Comparison of ENCODE assay signal across 10 cellular contexts in the genomic region with DNA sequence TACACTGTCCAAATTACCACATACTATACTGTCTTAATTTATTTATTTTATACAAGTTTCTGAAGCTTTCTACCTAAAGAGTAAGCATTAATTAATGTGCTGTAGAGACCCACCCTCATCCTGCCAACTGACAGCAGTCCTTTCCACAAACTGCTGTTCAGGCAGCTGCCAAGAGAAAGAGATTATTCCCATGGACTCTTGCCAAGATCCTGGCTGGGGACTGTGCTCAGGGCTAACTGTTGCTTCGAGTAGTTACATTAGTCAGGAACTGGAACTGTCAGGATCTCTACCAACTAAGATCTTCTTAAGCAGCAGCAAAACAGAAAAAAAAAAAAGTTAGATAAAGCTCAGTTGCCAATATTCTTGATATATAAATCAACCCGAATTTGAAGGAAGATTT.
A peak's percentile ranks its signal among the peaks of the same experiment; 100 is the strongest.
DNase-seq lines count a peak whose midpoint lies in the region; ATAC-seq and TF ChIP-seq lines count a peak whose summit lies in the region.
"Had no signal": no experiment of that assay in that cellular context is flagged by ENCODE, and none has a peak within 500 bp of the region (broad histone marks: within the 10 kb centered on the region; RNA-seq: fewer than 3 reads in every experiment).

No MANE protein-coding gene starts in this region.

- H3K27ac Mint-ChIP-seq in glutamatergic neuron (ENCODE audit: unreplicated experiment), result no peak overlapping the region
- H3K27ac Mint-ChIP-seq in activated CD8-positive, alpha-beta memory T cell treated with anti-CD3 and anti-CD28 coated beads, Interleukin-2, amount 10 ng/mL, durations not matched to agents 7 days and 5 days, result no peak overlapping the region
- H3K27ac Mint-ChIP-seq: activated naive CD8-positive, alpha-beta T cell had no signal

- DNase-seq in H4 (ENCODE audit: low spot score) (peak; percentile 80), NCI-H2171 (lab: John Stamatoyannopoulos, UW) (peak; percentile 18), choroid plexus epithelial cell (ENCODE audit: low read depth) (peak; percentile 58), pons (ENCODE audit: low spot score) (peak; percentile 23), cortex of kidney (lab: John Stamatoyannopoulos, UW) (no peak), glutamatergic neuron (no peak)
- no peak for DNase-seq in activated CD8-positive, alpha-beta memory T cell treated with anti-CD3 and anti-CD28 coated beads, Interleukin-2, amount 10 ng/mL, durations not matched to agents 7 days and 5 days
- DNase-seq: NCI-H187 treated with DMSO at 0.1 percent for 48 hours had no signal

- no peak overlapping the region for H3K4me3 ChIP-seq in choroid plexus epithelial cell (ENCODE audit: low read depth, low read length)

- H3K4me3 Mint-ChIP-seq in glutamatergic neuron (ENCODE audit: unreplicated experiment), result no peak overlapping the region
- H3K4me3 Mint-ChIP-seq in activated CD8-positive, alpha-beta memory T cell treated with anti-CD3 and anti-CD28 coated beads, Interleukin-2, amount 10 ng/mL, durations not matched to agents 7 days and 5 days, result no peak overlapping the region
- H3K4me3 Mint-ChIP-seq: activated naive CD8-positive, alpha-beta T cell had no signal

- no peak for TF ChIP-seq CTCF in choroid plexus epithelial cell (conservative IDR thresholded peaks at IDR 0.05; ENCODE audit: low read depth, low read length)
- TF ChIP-seq CTCF in glutamatergic neuron (IDR thresholded peaks at IDR 0.05; ENCODE audit: partially characterized antibody, unreplicated experiment), result no peak

- H3K36me3 Mint-ChIP-seq in glutamatergic neuron (ENCODE audit: unreplicated experiment), result no peaks in the 10 kb centered on the region
- no peaks in the 10 kb centered on the region for H3K36me3 Mint-ChIP-seq in activated CD8-positive, alpha-beta memory T cell treated with anti-CD3 and anti-CD28 coated beads, Interleukin-2, amount 10 ng/mL, durations not matched to agents 7 days and 5 days
- H3K36me3 Mint-ChIP-seq: activated naive CD8-positive, alpha-beta T cell had no signal

- no peaks in the 10 kb centered on the region for H3K27me3 Mint-ChIP-seq in glutamatergic neuron (ENCODE audit: unreplicated experiment)
- H3K27me3 Mint-ChIP-seq in activated CD8-positive, alpha-beta memory T cell treated with anti-CD3 and anti-CD28 coated beads, Interleukin-2, amount 10 ng/mL, durations not matched to agents 7 days and 5 days, result no peaks in the 10 kb centered on the region
- H3K27me3 Mint-ChIP-seq: activated naive CD8-positive, alpha-beta T cell had no signal

- ATAC-seq in HG02885 (IDR thresholded peaks at IDR 0.05; ENCODE audit: poor library complexity, unreplicated experiment), result no peak
- no peak for ATAC-seq in activated CD8-positive, alpha-beta memory T cell treated with anti-CD3 and anti-CD28 coated beads, Interleukin-2, amount 10 ng/mL, durations not matched to agents 7 days and 5 days

- H3K9me3 Mint-ChIP-seq in glutamatergic neuron (ENCODE audit: unreplicated experiment), result peaks cover 3% of the 10 kb centered on the region
- H3K9me3 Mint-ChIP-seq in activated CD8-positive, alpha-beta memory T cell treated with anti-CD3 and anti-CD28 coated beads, Interleukin-2, amount 10 ng/mL, durations not matched to agents 7 days and 5 days (ENCODE audit: low read depth), result no peaks in the 10 kb centered on the region

- CTCF ChIA-PET in activated CD8-positive, alpha-beta memory T cell treated with anti-CD3 and anti-CD28 coated beads, Interleukin-2, amount 10 ng/mL, durations not matched to agents 7 days and 5 days (lab: Charles Lee), result no interaction called here

- H3K4me1 Mint-ChIP-seq in glutamatergic neuron (ENCODE audit: low read depth, unreplicated experiment), result no peaks in the 10 kb centered on the region
- H3K4me1 Mint-ChIP-seq in activated CD8-positive, alpha-beta memory T cell treated with anti-CD3 and anti-CD28 coated beads, Interleukin-2, amount 10 ng/mL, durations not matched to agents 7 days and 5 days, result no peaks in the 10 kb centered on the region

Comparison
In these comparisons a context has a peak if more than half of its experiments do, and no peak if none do; other contexts are left out.
1. DNase-seq: peak in H4 (single experiment), NCI-H2171 (single experiment), choroid plexus epithelial cell (single experiment) and pons (single experiment); none in cortex of kidney (single experiment), glutamatergic neuron (single experiment) and activated CD8-positive, alpha-beta memory T cell treated with anti-CD3 and anti-CD28 coated beads, Interleukin-2, amount 10 ng/mL, durations not matched to agents 7 days and 5 days (single experiment).